In genomic region chr1:17886838-17887441, GRCh38 we compare ENCODE assay signal across 18 cellular contexts.
"Had no signal": no experiment of that assay in that cellular context is flagged by ENCODE, and none has a peak within 500 bp of the region (broad histone marks: within the 10 kb centered on the region; RNA-seq: fewer than 3 reads in every experiment).

No MANE protein-coding gene starts in this region.

- H3K9me3 ChIP-seq: esophagus squamous epithelium, gastroesophageal sphincter, left ventricle myocardium inferior, lower lobe of right lung, mucosa of descending colon, right atrium auricular region, testis, tibial nerve had no signal

- H3K27ac ChIP-seq: esophagus squamous epithelium, gastroesophageal sphincter, left ventricle myocardium inferior, lower lobe of right lung, right atrium auricular region, testis, tibial nerve had no signal

- H3K27me3 ChIP-seq: right atrium auricular region, testis had no signal

- ATAC-seq: effector memory CD8-positive, alpha-beta T cell; gastroesophageal sphincter; mucosa of descending colon; naive thymus-derived CD8-positive, alpha-beta T cell; stimulated activated naive B cell treated with anti-CD40 and anti-IgM and Interleukin-4, amounts not matched to agents 10 μg/mL and 1 μg/mL and 100 μg/mL, for 72 hours; stimulated activated naive CD8-positive, alpha-beta T cell treated with anti-CD3 and anti-CD28 coated beads, Interleukin-15, amount 100 ng/mL, for 72 hours had no signal

- H3K4me3 ChIP-seq: esophagus squamous epithelium, gastroesophageal sphincter, left ventricle myocardium inferior, lower lobe of right lung, mucosa of descending colon, right atrium auricular region, testis, tibial nerve had no signal

- H3K36me3 ChIP-seq: esophagus squamous epithelium, gastroesophageal sphincter, left ventricle myocardium inferior, lower lobe of right lung, right atrium auricular region, tibial nerve had no signal

- H3K4me1 ChIP-seq: esophagus squamous epithelium, lower lobe of right lung, testis, tibial nerve had no signal

- DNase-seq: central memory CD4-positive, alpha-beta T cell; effector memory CD8-positive, alpha-beta T cell; esophagus squamous epithelium; foreskin fibroblast; glutamatergic neuron; left ventricle myocardium inferior; lower lobe of right lung; mesenchymal stem cell; mucosa of descending colon; naive thymus-derived CD8-positive, alpha-beta T cell; small intestine; stimulated activated CD4-positive, alpha-beta T cell treated with anti-CD3 and anti-CD28 coated beads, Interleukin-4, amount 100 ng/mL, for 1 hour; stimulated activated naive B cell treated with anti-CD40 and anti-IgM and Interleukin-4, amounts not matched to agents 10 μg/mL and 1 μg/mL and 100 μg/mL, for 72 hours; stimulated activated naive CD8-positive, alpha-beta T cell treated with anti-CD3 and anti-CD28 coated beads, Interleukin-15, amount 100 ng/mL, for 72 hours; testis had no signal
